In genomic region chr5:38060354-38060753, GRCh38 we compare ENCODE assay signal across 22 cellular contexts.
DNase-seq lines count a peak whose midpoint lies in the region; ATAC-seq and TF ChIP-seq lines count a peak whose summit lies in the region.
"Had no signal": no experiment of that assay in that cellular context is flagged by ENCODE, and none has a peak within 500 bp of the region (broad histone marks: within the 10 kb centered on the region; RNA-seq: fewer than 3 reads in every experiment).

No MANE protein-coding gene starts in this region.

- H3K79me2 ChIP-seq in MM.1S (ENCODE audit: low read length), result no peaks in the 10 kb centered on the region

- H2AFZ ChIP-seq in MM.1S (ENCODE audit: low read length), result no peak overlapping the region

- no peaks in the 10 kb centered on the region for H3K9me3 ChIP-seq in RWPE2 (ENCODE audit: severe bottlenecking)
- H3K9me3 ChIP-seq in stomach smooth muscle (ENCODE audit: control insufficient read depth in 2 of 2, low read length in 2 of 2), result no peaks in the 10 kb centered on the region
- H3K9me3 ChIP-seq in MM.1S (replicated peaks; ENCODE audit: insufficient read depth, low read length), result no peaks in the 10 kb centered on the region
- no peaks in the 10 kb centered on the region for H3K9me3 ChIP-seq in effector memory CD4-positive, alpha-beta T cell (ENCODE audit: control insufficient read depth, low read length)
- H3K9me3 ChIP-seq: prostate gland, SK-N-SH, upper lobe of left lung had no signal

- H3K27ac ChIP-seq in RWPE2 (ENCODE audit: poor library complexity, severe bottlenecking) (no peak overlapping the region), stomach smooth muscle (ENCODE audit: low read length) (peak overlapping the region; percentile 1), MM.1S (ENCODE audit: low read length) (no peak overlapping the region)
- no peak overlapping the region for H3K27ac ChIP-seq in effector memory CD4-positive, alpha-beta T cell (ENCODE audit: insufficient read depth, low read length, poor library complexity, severe bottlenecking)
- H3K27ac ChIP-seq: prostate gland, upper lobe of left lung had no signal

- H3K9me2 ChIP-seq in MM.1S (replicated peaks; ENCODE audit: insufficient read depth, low read length), result no peaks in the 10 kb centered on the region
- H3K9me2 ChIP-seq: SK-N-SH had no signal

- H3K4me2 ChIP-seq in MM.1S (ENCODE audit: low read depth, low read length), result no peak overlapping the region
- H3K4me2 ChIP-seq: GM23338, SK-N-SH had no signal

- no peaks in the 10 kb centered on the region for H3F3A ChIP-seq in MM.1S (ENCODE audit: insufficient read depth, low read length)

- DNase-seq in HCEC 1CT (peak; percentile 19), RWPE2 (ENCODE audit: low spot score) (no peak), fibroblast of gingiva (ENCODE audit: low read depth) (peak; percentile 27), MM.1S (no peak)
- DNase-seq in effector memory CD4-positive, alpha-beta T cell, result no peak
- DNase-seq: activated CD4-positive, alpha-beta T cell treated with anti-CD3 and anti-CD28 coated beads, Interleukin-2, amount 50 U/mL, for 48 hours; activated naive CD8-positive, alpha-beta T cell treated with anti-CD3 and anti-CD28 coated beads, Interleukin-2, amount 50 U/mL, for 24 hours; activated T-cell treated with anti-CD3 and anti-CD28 coated beads, Interleukin-2, amount 50 U/mL, for 48 hours; DMS79 treated with DMSO at 0.1 percent for 48 hours; NCI-H1092; NCI-H524 treated with DMSO at 0.1 percent for 48 hours; OCI-M1; SK-N-SH; stimulated activated naive B cell treated with anti-CD40 and anti-IgM and Interleukin-4, amounts not matched to agents 10 μg/mL and 1 μg/mL and 100 μg/mL, for 72 hours; upper lobe of left lung had no signal

- H4K20me1 ChIP-seq in MM.1S (ENCODE audit: insufficient read depth, low read length), result no peaks in the 10 kb centered on the region

- ATAC-seq in RWPE2 (ENCODE audit: low read depth), result peak; percentile 90
- ATAC-seq in HG03469 (IDR thresholded peaks at IDR 0.05; ENCODE audit: unreplicated experiment), result no peak
- no peak for ATAC-seq in HG02642 (IDR thresholded peaks at IDR 0.05; ENCODE audit: poor library complexity, unreplicated experiment)
- ATAC-seq: activated naive CD8-positive, alpha-beta T cell treated with anti-CD3 and anti-CD28 coated beads, Interleukin-2, amount 50 U/mL, for 24 hours; GM23338; natural killer cell treated with Interleukin-12 subunit alpha and Interleukin-12 subunit beta and Interleukin-15 and Interleukin-18, amount 100 ng/mL, for 72 hours; stimulated activated naive B cell treated with anti-CD40 and anti-IgM and Interleukin-4, amounts not matched to agents 10 μg/mL and 1 μg/mL and 100 μg/mL, for 72 hours had no signal

- H3K4me3 ChIP-seq in RWPE2 (ENCODE audit: severe bottlenecking) (no peak overlapping the region), stomach smooth muscle (ENCODE audit: low read length in 2 of 2) (no peak overlapping the region), MM.1S (ENCODE audit: low read length) (no peak overlapping the region)
- H3K4me3 ChIP-seq in effector memory CD4-positive, alpha-beta T cell (ENCODE audit: insufficient read depth, low read depth, low read length, poor library complexity, severe bottlenecking), result no peak overlapping the region
- H3K4me3 ChIP-seq: GM23338, lung, prostate gland, upper lobe of left lung had no signal

- H3K36me3 ChIP-seq in RWPE2 (ENCODE audit: low read depth), result no peaks in the 10 kb centered on the region
- H3K36me3 ChIP-seq in stomach smooth muscle (ENCODE audit: control insufficient read depth in 2 of 2, insufficient read depth in 2 of 2, low read length in 2 of 2), result no peaks in the 10 kb centered on the region
- no peaks in the 10 kb centered on the region for H3K36me3 ChIP-seq in MM.1S (replicated peaks; ENCODE audit: insufficient read depth, low read length)
- no peaks in the 10 kb centered on the region for H3K36me3 ChIP-seq in effector memory CD4-positive, alpha-beta T cell (ENCODE audit: control insufficient read depth, insufficient read depth, low read length)
- H3K36me3 ChIP-seq: prostate gland, upper lobe of left lung had no signal

- H3K27me3 ChIP-seq in RWPE2 (ENCODE audit: insufficient read depth, poor library complexity, severe bottlenecking), result peaks cover 5% of the 10 kb centered on the region
- no peaks in the 10 kb centered on the region for H3K27me3 ChIP-seq in stomach smooth muscle (ENCODE audit: control insufficient read depth in 1 of 2, insufficient read depth in 2 of 2, low read length in 2 of 2)
- H3K27me3 ChIP-seq in MM.1S (replicated peaks; ENCODE audit: insufficient read depth, low read length), result no peaks in the 10 kb centered on the region
- H3K27me3 ChIP-seq in effector memory CD4-positive, alpha-beta T cell (replicated peaks; ENCODE audit: control insufficient read depth, insufficient read depth, low read length, poor library complexity, severe bottlenecking), result no peaks in the 10 kb centered on the region
- H3K27me3 ChIP-seq: upper lobe of left lung had no signal

- TF ChIP-seq CTCF in RWPE2 (IDR thresholded peaks at IDR 0.05; ENCODE audit: poor library complexity, severe bottlenecking) (no peak), MM.1S (IDR thresholded peaks at IDR 0.05; ENCODE audit: low read length) (no peak)

- no peak overlapping the region for H3K9ac ChIP-seq in stomach smooth muscle (ENCODE audit: low read length in 2 of 2)
- no peak overlapping the region for H3K9ac ChIP-seq in MM.1S (ENCODE audit: low read length)
- H3K9ac ChIP-seq: SK-N-SH had no signal

- H3K4me1 ChIP-seq in RWPE2 (ENCODE audit: insufficient read depth, poor library complexity, severe bottlenecking) (no peaks in the 10 kb centered on the region), stomach smooth muscle (ENCODE audit: control insufficient read depth, insufficient read depth, low read length) (no peaks in the 10 kb centered on the region), MM.1S (ENCODE audit: low read length) (no peaks in the 10 kb centered on the region)
- no peaks in the 10 kb centered on the region for H3K4me1 ChIP-seq in effector memory CD4-positive, alpha-beta T cell (ENCODE audit: control insufficient read depth, insufficient read depth, low read length, poor library complexity, severe bottlenecking)
- H3K4me1 ChIP-seq: prostate gland, upper lobe of left lung had no signal

Comparison
In these comparisons a context has a peak if more than half of its experiments do, and no peak if none do; other contexts are left out.
1. DNase-seq: peak in HCEC 1CT (single experiment) and fibroblast of gingiva (single experiment); none in RWPE2 (single experiment), MM.1S (single experiment) and effector memory CD4-positive, alpha-beta T cell (0 of 3).